In genomic region chr4:180436366-180436765, GRCh38 we compare ENCODE assay signal across 1 cellular context.
TF ChIP-seq lines count a peak whose summit lies in the region.

No MANE protein-coding gene starts in this region.

TF ChIP-seq in GM23338, 12 proteins besides CTCF, POLR2A, EP300 and RAD21 (continued from another document):
- TF ChIP-seq REST (IDR thresholded peaks at IDR 0.05; ENCODE audit: unreplicated experiment) = no peak
- no peak for TF ChIP-seq EZH2 (IDR thresholded peaks at IDR 0.05; ENCODE audit: low read depth, unreplicated experiment)
- no peak for TF ChIP-seq ZNF462 (CRISPR knock-in tag; IDR thresholded peaks at IDR 0.05)
